8 cellular contexts compared by ENCODE assay signal in the genomic region with DNA sequence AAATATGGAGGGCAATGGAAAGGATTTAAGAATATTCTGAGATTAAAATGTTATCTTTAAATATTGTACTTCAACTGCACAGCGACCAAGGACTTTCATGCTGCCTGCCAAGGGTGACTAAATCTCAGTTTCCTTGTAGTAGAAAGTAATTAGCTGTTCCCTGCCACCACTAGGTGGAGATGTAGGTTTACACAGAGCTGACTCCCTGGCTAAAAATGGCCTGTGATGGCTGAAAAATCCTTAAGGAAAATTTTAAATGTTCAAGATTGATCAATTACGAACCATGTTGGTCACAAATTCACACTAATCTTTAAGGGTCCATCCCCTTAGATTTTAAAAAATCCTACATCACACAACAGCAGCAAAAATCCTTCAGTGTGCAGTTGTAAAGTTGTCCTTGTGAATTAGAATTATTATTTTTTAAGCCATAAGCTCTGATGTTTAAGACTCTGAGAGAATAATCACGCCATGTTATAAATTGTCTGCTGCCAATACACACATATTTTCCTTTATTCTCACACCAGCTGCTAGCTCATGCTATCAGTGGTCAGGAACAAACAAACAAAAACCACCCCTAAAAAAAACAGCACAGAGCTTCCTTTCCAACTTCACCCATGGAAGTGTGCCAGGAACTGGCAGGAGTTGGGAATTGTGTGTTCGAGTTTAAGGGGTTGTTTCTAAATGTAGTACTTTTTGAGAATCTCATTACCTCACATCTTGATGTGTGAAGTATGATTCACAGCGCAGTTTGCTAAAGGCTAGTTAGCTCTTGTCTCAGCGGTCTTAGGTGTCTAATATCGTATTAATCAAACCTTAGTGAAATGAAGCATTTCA.
DNase-seq lines count a peak whose midpoint lies in the region; ATAC-seq and TF ChIP-seq lines count a peak whose summit lies in the region.

No MANE protein-coding gene starts in this region.

- no peak overlapping the region for H3K27ac ChIP-seq in PC-9
- no peak overlapping the region for H3K27ac ChIP-seq in neural cell (ENCODE audit: low read length)

- H3F3A ChIP-seq in PC-9 (ENCODE audit: insufficient read depth, low read depth) (no peaks in the 10 kb centered on the region), neural cell (ENCODE audit: insufficient read depth, low read length, poor library complexity, severe bottlenecking) (peaks cover 9% of the 10 kb centered on the region)

- peak; percentile 86 for TF ChIP-seq CTCF in PC-9 (conservative IDR thresholded peaks at IDR 0.05)
- peak; percentile 98 for TF ChIP-seq CTCF in epithelial cell of proximal tubule (conservative IDR thresholded peaks at IDR 0.05; ENCODE audit: low read depth, low read length)
- peak; percentile 90 for TF ChIP-seq CTCF in neural cell (IDR thresholded peaks at IDR 0.05; ENCODE audit: poor library complexity, severe bottlenecking)

- POLR2A ChIA-PET in PC-9 (lab: Charles Lee; ENCODE audit: unreplicated experiment) = no interaction called here

- H4K20me1 ChIP-seq in PC-9 (ENCODE audit: insufficient read depth) = 0 out of 2 replicates have a peak, but pooled peaks cover 4% of the 10 kb centered on the region
- H4K20me1 ChIP-seq in neural cell (ENCODE audit: insufficient read depth) = no peaks in the 10 kb centered on the region

- no peaks in the 10 kb centered on the region for H3K9me3 ChIP-seq in PC-9 (ENCODE audit: insufficient read depth, low read depth)
- no peaks in the 10 kb centered on the region for H3K9me3 ChIP-seq in neural cell (ENCODE audit: low read length)

- peak; percentile 83 for ATAC-seq in GM19351 (IDR thresholded peaks at IDR 0.05; ENCODE audit: unreplicated experiment)

- H3K9ac ChIP-seq in neural cell (ENCODE audit: low read length) = no peak overlapping the region

- BruUV-seq in PC-9 (replicated peaks; lab: Mats Ljungman, UMichigan) = no TSS peak

- H3K4me3 ChIP-seq in PC-9 (no peak overlapping the region), epithelial cell of proximal tubule (ENCODE audit: low read depth, low read length) (no peak overlapping the region), neural cell (ENCODE audit: low read length) (no peak overlapping the region)

- H3K36me3 ChIP-seq in PC-9 (ENCODE audit: low read depth) = no peaks in the 10 kb centered on the region
- no peaks in the 10 kb centered on the region for H3K36me3 ChIP-seq in neural cell (ENCODE audit: insufficient read depth, low read length)

- H3K27me3 ChIP-seq in PC-9 (ENCODE audit: insufficient read depth, low read depth) (peaks cover 64% of the 10 kb centered on the region), neural cell (ENCODE audit: insufficient read depth, low read depth, low read length) (no peaks in the 10 kb centered on the region)

- CTCF ChIA-PET in PC-9 (lab: Charles Lee) = interaction anchor here (0.6 to 1.3 kb wide), 3 partner anchors 164 to 1688 kb away, joined by 3 to 4 read pairs (median 3); no protein-coding TSS in a partner anchor

- H3K4me1 ChIP-seq in PC-9 (replicated peaks; ENCODE audit: insufficient read depth) = no peaks in the 10 kb centered on the region

- peaks cover 4% of the 10 kb centered on the region; the same call in 1 of the 2 replicates for H3K9me2 ChIP-seq in PC-9 (ENCODE audit: insufficient read depth)
- no peaks in the 10 kb centered on the region for H3K9me2 ChIP-seq in neural cell (ENCODE audit: insufficient read depth, low read length)

- TF ChIP-seq RAD21 in neural cell (conservative IDR thresholded peaks at IDR 0.05) = peak; percentile 94

- TF ChIP-seq EP300 in neural cell (conservative IDR thresholded peaks at IDR 0.05; ENCODE audit: poor library complexity, severe bottlenecking) = no peak

- H3K4me2 ChIP-seq in PC-9 = no peak overlapping the region
- H3K4me2 ChIP-seq in neural cell (ENCODE audit: low read length) = no peak overlapping the region

- intact Hi-C loops in PC-9 (cut with micrococcal nuclease; ENCODE audit: unreplicated experiment) = loop anchor here (10.0 kb wide), 2 partner anchors 317 to 1783 kb away; no protein-coding TSS in a partner anchor

- peak; percentile 60 for DNase-seq in DMS153 (lab: John Stamatoyannopoulos, UW)
- DNase-seq in KBM-7 = peak; percentile 43
- DNase-seq in PC-9 = peak in 1 of 2 experiments; percentile 7
- no peak for DNase-seq in epithelial cell of proximal tubule (ENCODE audit: low read depth)
- DNase-seq in T-helper 1 cell = no peak
- DNase-seq in effector CD8-positive, alpha-beta T cell (lab: John Stamatoyannopoulos, UW) = no peak

- in situ Hi-C loops in KBM-7 (cut with MboI; ENCODE audit: low pct_unique_long_range_greater_than_20kb, low sequenced_read_pairs) = loop anchor here (25.0 kb wide), 1 partner anchor 174 kb away; no protein-coding TSS in a partner anchor

- no peak overlapping the region for H2AFZ ChIP-seq in PC-9
- H2AFZ ChIP-seq in neural cell (ENCODE audit: low read depth, low read length) = no peak overlapping the region

- H3K79me2 ChIP-seq in PC-9 (ENCODE audit: low read depth) (no peaks in the 10 kb centered on the region), neural cell (replicated peaks; ENCODE audit: insufficient read depth, low read length) (no peaks in the 10 kb centered on the region)

TF ChIP-seq in neural cell, 6 proteins besides CTCF, POLR2A, EP300 and RAD21:
- TF ChIP-seq SMC3 (conservative IDR thresholded peaks at IDR 0.05; ENCODE audit: poor library complexity) (peak; percentile 90), TAF1 (IDR thresholded peaks at IDR 0.05; ENCODE audit: low read depth) (no peak), MXI1 (conservative IDR thresholded peaks at IDR 0.05; ENCODE audit: poor library complexity, severe bottlenecking) (no peak), EZH2 (IDR thresholded peaks at IDR 0.05; ENCODE audit: borderline replicate concordance, insufficient read depth, low read length, poor library complexity, severe bottlenecking) (no peak)
- TF ChIP-seq, protein P1, sequence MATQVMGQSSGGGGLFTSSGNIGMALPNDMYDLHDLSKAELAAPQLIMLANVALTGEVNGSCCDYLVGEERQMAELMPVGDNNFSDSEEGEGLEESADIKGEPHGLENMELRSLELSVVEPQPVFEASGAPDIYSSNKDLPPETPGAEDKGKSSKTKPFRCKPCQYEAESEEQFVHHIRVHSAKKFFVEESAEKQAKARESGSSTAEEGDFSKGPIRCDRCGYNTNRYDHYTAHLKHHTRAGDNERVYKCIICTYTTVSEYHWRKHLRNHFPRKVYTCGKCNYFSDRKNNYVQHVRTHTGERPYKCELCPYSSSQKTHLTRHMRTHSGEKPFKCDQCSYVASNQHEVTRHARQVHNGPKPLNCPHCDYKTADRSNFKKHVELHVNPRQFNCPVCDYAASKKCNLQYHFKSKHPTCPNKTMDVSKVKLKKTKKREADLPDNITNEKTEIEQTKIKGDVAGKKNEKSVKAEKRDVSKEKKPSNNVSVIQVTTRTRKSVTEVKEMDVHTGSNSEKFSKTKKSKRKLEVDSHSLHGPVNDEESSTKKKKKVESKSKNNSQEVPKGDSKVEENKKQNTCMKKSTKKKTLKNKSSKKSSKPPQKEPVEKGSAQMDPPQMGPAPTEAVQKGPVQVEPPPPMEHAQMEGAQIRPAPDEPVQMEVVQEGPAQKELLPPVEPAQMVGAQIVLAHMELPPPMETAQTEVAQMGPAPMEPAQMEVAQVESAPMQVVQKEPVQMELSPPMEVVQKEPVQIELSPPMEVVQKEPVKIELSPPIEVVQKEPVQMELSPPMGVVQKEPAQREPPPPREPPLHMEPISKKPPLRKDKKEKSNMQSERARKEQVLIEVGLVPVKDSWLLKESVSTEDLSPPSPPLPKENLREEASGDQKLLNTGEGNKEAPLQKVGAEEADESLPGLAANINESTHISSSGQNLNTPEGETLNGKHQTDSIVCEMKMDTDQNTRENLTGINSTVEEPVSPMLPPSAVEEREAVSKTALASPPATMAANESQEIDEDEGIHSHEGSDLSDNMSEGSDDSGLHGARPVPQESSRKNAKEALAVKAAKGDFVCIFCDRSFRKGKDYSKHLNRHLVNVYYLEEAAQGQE (IDR thresholded peaks at IDR 0.05; ENCODE audit: borderline replicate concordance) = no peak

Comparison
In these comparisons a context has a peak if more than half of its experiments do, and no peak if none do; other contexts are left out.
1. DNase-seq: peak in DMS153 (single experiment) and KBM-7 (single experiment); none in epithelial cell of proximal tubule (single experiment), T-helper 1 cell (0 of 5) and effector CD8-positive, alpha-beta T cell (single experiment).
2. Peak in every context shown above with its lines, with median percentiles within 50 percentile points of each other: CTCF ChIP-seq.